In the genomic region with DNA sequence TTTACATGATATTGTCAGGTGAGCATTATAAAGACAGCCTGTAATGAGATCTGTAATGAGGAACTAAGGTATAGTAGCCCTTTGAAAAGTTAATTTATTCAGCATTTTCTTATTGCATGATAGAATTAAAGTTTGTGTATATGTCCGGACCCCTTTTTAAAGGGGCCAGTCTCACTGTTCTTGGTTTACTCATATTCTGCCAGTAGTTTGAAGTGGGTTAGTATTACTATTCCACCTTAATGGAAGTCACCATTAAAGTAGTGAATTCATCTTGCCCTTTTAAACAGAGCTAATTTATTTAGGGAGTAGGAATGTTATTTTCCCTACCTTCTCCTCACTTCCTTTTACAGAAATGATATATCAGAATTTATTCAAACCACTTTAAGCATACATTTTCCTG, we compare ENCODE assay signal across 21 cellular contexts.
DNase-seq lines count a peak whose midpoint lies in the region; ATAC-seq and TF ChIP-seq lines count a peak whose summit lies in the region.
"Had no signal": no experiment of that assay in that cellular context is flagged by ENCODE, and none has a peak within 500 bp of the region (broad histone marks: within the 10 kb centered on the region; RNA-seq: fewer than 3 reads in every experiment).

No MANE protein-coding gene starts in this region.

- H3K27ac ChIP-seq in HUES6 (ENCODE audit: low read depth, low read length), result peak overlapping the region; percentile 42; the same call in 1 of the 2 replicates
- H3K27ac ChIP-seq in iPS-20b (ENCODE audit: low read length), result no peak overlapping the region
- no peak overlapping the region for H3K27ac ChIP-seq in lower lobe of right lung
- no peak overlapping the region for H3K27ac ChIP-seq in Peyer's patch
- H3K27ac ChIP-seq: 22Rv1, A549, C4-2B, HL-60 had no signal

- DNase-seq in DMS79 treated with DMSO at 0.1 percent for 48 hours (lab: John Stamatoyannopoulos, UW) (peak; percentile 69), DMS79 (lab: John Stamatoyannopoulos, UW) (no peak), lower lobe of right lung (no peak), Peyer's patch (no peak)
- DNase-seq in stimulated activated CD4-positive, alpha-beta T cell treated with anti-CD3 and anti-CD28 coated beads, Interleukin-4, amount 100 ng/mL, for 1 hour, result no peak
- DNase-seq: AML-193; Caco-2; CD4-positive, alpha-beta T cell; DMS153; DND-41; EL; KBM-7 had no signal

- no peak for TF ChIP-seq CTCF in lower lobe of right lung (IDR thresholded peaks at IDR 0.05)
- no peak for TF ChIP-seq CTCF in Peyer's patch (IDR thresholded peaks at IDR 0.05)

- H3K9me3 ChIP-seq in HUES6 (ENCODE audit: control insufficient read depth, insufficient read depth, low read depth, low read length) (no peaks in the 10 kb centered on the region), iPS-20b (ENCODE audit: insufficient read depth, low read depth, low read length) (no peaks in the 10 kb centered on the region), lower lobe of right lung (no peaks in the 10 kb centered on the region), Peyer's patch (no peaks in the 10 kb centered on the region)
- H3K9me3 ChIP-seq: A549, Caco-2, HAP-1 had no signal

- H3K4me3 ChIP-seq in HUES6 (ENCODE audit: low read depth, low read length) (no peak overlapping the region), iPS-20b (ENCODE audit: low read length) (no peak overlapping the region), lower lobe of right lung (no peak overlapping the region), Peyer's patch (no peak overlapping the region)
- H3K4me3 ChIP-seq: A549, GM12878, HAP-1 had no signal

- TF ChIP-seq POLR2A in Peyer's patch (IDR thresholded peaks at IDR 0.05), result no peak

- ATAC-seq in lower lobe of right lung, result no peak
- ATAC-seq: A549, GM12878, HepG2 had no signal

- H3K36me3 ChIP-seq in HUES6 (ENCODE audit: control insufficient read depth, insufficient read depth, low read length), result no peaks in the 10 kb centered on the region
- H3K36me3 ChIP-seq in iPS-20b (ENCODE audit: insufficient read depth, low read depth, low read length), result no peaks in the 10 kb centered on the region
- no peaks in the 10 kb centered on the region for H3K36me3 ChIP-seq in lower lobe of right lung
- no peaks in the 10 kb centered on the region for H3K36me3 ChIP-seq in Peyer's patch
- H3K36me3 ChIP-seq: HAP-1 had no signal

- H3K4me1 ChIP-seq in HUES6 (ENCODE audit: control insufficient read depth, insufficient read depth, low read length) (peaks cover 31% of the 10 kb centered on the region), iPS-20b (ENCODE audit: insufficient read depth, low read length) (peaks cover 22% of the 10 kb centered on the region; the same call in 1 of the 2 replicates), lower lobe of right lung (no peaks in the 10 kb centered on the region), Peyer's patch (no peaks in the 10 kb centered on the region)
- H3K4me1 ChIP-seq: A549, Caco-2 had no signal

- intact Hi-C loops in lower lobe of right lung (cut with DNase I), result no loop called here

- H3K27me3 ChIP-seq in HUES6 (ENCODE audit: control insufficient read depth, insufficient read depth, low read length) (no peaks in the 10 kb centered on the region), iPS-20b (ENCODE audit: insufficient read depth, low read length) (no peaks in the 10 kb centered on the region), lower lobe of right lung (ENCODE audit: low read depth) (no peaks in the 10 kb centered on the region), Peyer's patch (no peaks in the 10 kb centered on the region)

- no peak overlapping the region for H3K9ac ChIP-seq in HUES6 (ENCODE audit: low read length)
- H3K9ac ChIP-seq in iPS-20b (ENCODE audit: low read depth, low read length), result 0 out of 2 replicates have a peak overlapping the region, but pooled peaks have one; percentile 22
